10 cellular contexts compared by ENCODE assay signal in the genomic region with DNA sequence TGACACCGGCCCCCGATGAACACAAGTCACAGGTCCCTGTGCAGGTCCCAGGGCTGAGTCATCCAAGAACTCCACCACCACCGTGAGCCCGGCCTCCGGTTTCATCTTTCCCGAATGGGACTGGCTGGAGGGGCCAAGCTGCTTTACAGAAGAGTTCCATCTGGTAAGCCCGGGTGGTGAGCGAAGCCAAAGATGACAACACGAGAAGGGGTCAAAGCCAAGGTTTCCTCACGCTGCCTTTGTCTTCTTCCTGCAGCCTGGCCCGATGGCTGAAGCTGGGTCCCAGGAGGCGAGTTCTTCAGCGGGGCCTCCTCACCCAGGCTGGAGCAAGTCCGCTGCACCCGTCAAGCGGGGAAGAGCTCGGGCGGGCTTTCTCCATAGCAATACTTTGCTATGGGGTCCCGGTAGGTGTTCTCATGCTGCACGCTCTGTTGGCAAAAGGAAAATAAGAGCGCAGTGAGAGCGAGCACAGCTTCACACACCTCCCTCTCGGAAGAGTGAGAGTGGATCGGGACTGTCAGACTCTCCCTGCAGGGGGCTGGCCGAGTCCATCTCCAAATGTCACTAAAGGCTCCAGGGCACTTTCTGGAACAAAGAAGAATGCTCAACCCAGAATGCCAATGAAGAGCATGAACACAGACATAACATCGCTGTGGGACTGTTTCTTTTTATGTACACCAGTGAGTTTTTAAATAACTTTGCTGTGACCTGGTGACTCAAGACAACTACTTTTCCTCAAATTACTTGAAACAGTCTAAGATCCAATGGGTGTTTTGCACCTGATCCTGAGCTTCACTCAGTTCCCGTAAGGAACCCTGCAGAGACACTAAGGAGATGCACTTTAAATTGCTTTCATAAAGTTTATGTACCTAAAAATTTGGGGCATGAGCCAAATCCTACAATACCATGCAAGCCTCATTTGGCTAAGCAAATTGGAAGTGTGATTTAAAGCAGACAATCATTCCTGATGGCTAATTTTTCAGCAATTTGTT. TPM values are rescaled to one million over a fixed set of nuclear protein-coding genes. Genes with fewer than 3 reads are reported as not detected.
DNase-seq lines count a peak whose midpoint lies in the region; ATAC-seq and TF ChIP-seq lines count a peak whose summit lies in the region.
"Had no signal": no experiment of that assay in that cellular context is flagged by ENCODE, and none has a peak within 500 bp of the region (broad histone marks: within the 10 kb centered on the region; RNA-seq: fewer than 3 reads in every experiment).

No MANE protein-coding gene starts in this region.

- H3K9me3 ChIP-seq in HEK293 (ENCODE audit: control insufficient read depth, insufficient read depth, low read depth, low read length) = no peaks in the 10 kb centered on the region

- peaks cover 0 to 18% of the 10 kb centered on the region in 2 experiments; a peak in 1 of 3 replicates for H3K36me3 ChIP-seq in HEK293 (ENCODE audit: control insufficient read depth in 2 of 2, insufficient read depth in 1 of 2, low read length in 2 of 2)

- H3K4me1 ChIP-seq in HEK293 (ENCODE audit: control insufficient read depth, insufficient read depth, low read length) = peaks cover 41% of the 10 kb centered on the region

- H3K4me3 ChIP-seq in HEK293 (ENCODE audit: low read depth, low read length) = no peak overlapping the region

- TF ChIP-seq CTCF in HEK293 (tag by site-specific recombination; IDR thresholded peaks at IDR 0.05) = no peak

- ATAC-seq in HG03354 (IDR thresholded peaks at IDR 0.05; ENCODE audit: poor library complexity, severe bottlenecking, unreplicated experiment) (no peak), esophagus mucosa (no peak), HG02981 (IDR thresholded peaks at IDR 0.05; ENCODE audit: unreplicated experiment) (no peak)
- ATAC-seq: activated CD4-positive, CD25-positive, alpha-beta regulatory T cell treated with anti-CD3 and anti-CD28 coated beads, Interleukin-2, amount 50 U/mL, for 24 hours had no signal

- peak overlapping the region; percentile 85 for H3K27ac ChIP-seq in HEK293 (ENCODE audit: extremely low read depth, low read depth, low read length)

- DNase-seq in cerebellar nuclear complex (lab: John Stamatoyannopoulos, UW) = peak; percentile 27 to 46
- DNase-seq in kidney tubule cell (ENCODE audit: low spot score) = peak; percentile 57
- DNase-seq in smooth muscle cell of the brain vasculature (ENCODE audit: low read depth, low spot score) = peak; percentile 23
- DNase-seq in NCI-H526 treated with DMSO at 0.1 percent for 48 hours (lab: John Stamatoyannopoulos, UW) = no peak
- DNase-seq: mammary epithelial cell had no signal

- POLR2A ChIA-PET in HEK293 (lab: Yijun Ruan, JAX) = interaction anchor here (1.4 to 1.9 kb wide), 2 partner anchors 10 to 20 kb away, joined by 6 read pairs; partner anchors contain the start of genes RNFT2 and SPRING1

- CTCF ChIA-PET in HEK293 (lab: Yijun Ruan, JAX) = interaction anchor here (1.0 to 2.5 kb wide), 3 partner anchors 7 to 11 kb away, joined by 3 to 16 read pairs (median 3); no protein-coding TSS in a partner anchor

TF ChIP-seq in HEK293, 187 proteins besides CTCF, POLR2A, EP300 and RAD21 (continues in another document):
- TF ChIP-seq ZNF548 (tag by site-specific recombination; IDR thresholded peaks at IDR 0.05) = no peak
- no peak for TF ChIP-seq SP3 (tag by site-specific recombination; IDR thresholded peaks at IDR 0.05)
- TF ChIP-seq ZNF792 (tag by site-specific recombination; IDR thresholded peaks at IDR 0.05) = no peak
- TF ChIP-seq ZBTB20 (tag by site-specific recombination; IDR thresholded peaks at IDR 0.05) = peak; percentile 83
- peak; percentile 93 for TF ChIP-seq PRDM1 (tag by site-specific recombination; IDR thresholded peaks at IDR 0.05)
- TF ChIP-seq, protein P1, sequence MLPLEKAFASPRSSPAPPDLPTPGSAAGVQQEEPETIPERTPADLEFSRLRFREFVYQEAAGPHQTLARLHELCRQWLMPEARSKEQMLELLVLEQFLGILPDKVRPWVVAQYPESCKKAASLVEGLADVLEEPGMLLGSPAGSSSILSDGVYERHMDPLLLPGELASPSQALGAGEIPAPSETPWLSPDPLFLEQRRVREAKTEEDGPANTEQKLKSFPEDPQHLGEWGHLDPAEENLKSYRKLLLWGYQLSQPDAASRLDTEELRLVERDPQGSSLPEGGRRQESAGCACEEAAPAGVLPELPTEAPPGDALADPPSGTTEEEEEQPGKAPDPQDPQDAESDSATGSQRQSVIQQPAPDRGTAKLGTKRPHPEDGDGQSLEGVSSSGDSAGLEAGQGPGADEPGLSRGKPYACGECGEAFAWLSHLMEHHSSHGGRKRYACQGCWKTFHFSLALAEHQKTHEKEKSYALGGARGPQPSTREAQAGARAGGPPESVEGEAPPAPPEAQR (tag by site-specific recombination; IDR thresholded peaks at IDR 0.05) = no peak
- TF ChIP-seq, protein P2, sequence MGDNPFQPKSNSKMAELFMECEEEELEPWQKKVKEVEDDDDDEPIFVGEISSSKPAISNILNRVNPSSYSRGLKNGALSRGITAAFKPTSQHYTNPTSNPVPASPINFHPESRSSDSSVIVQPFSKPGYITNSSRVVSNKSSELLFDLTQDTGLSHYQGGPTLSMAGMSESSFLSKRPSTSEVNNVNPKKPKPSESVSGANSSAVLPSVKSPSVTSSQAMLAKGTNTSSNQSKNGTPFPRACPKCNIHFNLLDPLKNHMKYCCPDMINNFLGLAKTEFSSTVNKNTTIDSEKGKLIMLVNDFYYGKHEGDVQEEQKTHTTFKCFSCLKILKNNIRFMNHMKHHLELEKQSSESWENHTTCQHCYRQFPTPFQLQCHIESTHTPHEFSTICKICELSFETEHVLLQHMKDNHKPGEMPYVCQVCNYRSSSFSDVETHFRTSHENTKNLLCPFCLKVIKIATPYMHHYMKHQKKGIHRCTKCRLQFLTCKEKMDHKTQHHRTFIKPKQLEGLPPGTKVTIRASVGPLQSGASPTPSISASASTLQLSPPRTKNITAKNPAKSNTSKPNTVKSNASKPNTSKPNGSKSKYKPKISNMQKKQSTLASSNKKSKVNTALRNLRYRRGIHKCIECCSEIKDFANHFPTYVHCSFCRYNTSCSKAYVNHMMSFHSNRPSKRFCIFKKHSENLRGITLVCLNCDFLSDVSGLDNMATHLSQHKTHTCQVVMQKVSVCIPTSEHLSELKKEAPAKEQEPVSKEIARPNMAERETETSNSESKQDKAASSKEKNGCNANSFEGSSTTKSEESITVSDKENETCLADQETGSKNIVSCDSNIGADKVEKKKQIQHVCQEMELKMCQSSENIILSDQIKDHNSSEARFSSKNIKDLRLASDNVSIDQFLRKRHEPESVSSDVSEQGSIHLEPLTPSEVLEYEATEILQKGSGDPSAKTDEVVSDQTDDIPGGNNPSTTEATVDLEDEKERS (tag by site-specific recombination; IDR thresholded peaks at IDR 0.05) = no peak
- no peak for TF ChIP-seq ZNF610 (tag by site-specific recombination; IDR thresholded peaks at IDR 0.05; ENCODE audit: borderline replicate concordance)
- TF ChIP-seq ZNF776 (tag by site-specific recombination; IDR thresholded peaks at IDR 0.05; ENCODE audit: borderline replicate concordance) = no peak
- TF ChIP-seq, protein P3, sequence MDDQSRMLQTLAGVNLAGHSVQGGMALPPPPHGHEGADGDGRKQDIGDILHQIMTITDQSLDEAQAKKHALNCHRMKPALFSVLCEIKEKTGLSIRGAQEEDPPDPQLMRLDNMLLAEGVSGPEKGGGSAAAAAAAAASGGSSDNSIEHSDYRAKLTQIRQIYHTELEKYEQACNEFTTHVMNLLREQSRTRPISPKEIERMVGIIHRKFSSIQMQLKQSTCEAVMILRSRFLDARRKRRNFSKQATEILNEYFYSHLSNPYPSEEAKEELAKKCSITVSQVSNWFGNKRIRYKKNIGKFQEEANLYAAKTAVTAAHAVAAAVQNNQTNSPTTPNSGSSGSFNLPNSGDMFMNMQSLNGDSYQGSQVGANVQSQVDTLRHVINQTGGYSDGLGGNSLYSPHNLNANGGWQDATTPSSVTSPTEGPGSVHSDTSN (CRISPR knock-in tag; IDR thresholded peaks at IDR 0.05) = no peak
- TF ChIP-seq KLF10 (tag by site-specific recombination; IDR thresholded peaks at IDR 0.05) = peak; percentile 20; the same call in 1 of the 2 replicates
- no peak for TF ChIP-seq GLI4 (tag by site-specific recombination; IDR thresholded peaks at IDR 0.05)
- TF ChIP-seq, protein P4, sequence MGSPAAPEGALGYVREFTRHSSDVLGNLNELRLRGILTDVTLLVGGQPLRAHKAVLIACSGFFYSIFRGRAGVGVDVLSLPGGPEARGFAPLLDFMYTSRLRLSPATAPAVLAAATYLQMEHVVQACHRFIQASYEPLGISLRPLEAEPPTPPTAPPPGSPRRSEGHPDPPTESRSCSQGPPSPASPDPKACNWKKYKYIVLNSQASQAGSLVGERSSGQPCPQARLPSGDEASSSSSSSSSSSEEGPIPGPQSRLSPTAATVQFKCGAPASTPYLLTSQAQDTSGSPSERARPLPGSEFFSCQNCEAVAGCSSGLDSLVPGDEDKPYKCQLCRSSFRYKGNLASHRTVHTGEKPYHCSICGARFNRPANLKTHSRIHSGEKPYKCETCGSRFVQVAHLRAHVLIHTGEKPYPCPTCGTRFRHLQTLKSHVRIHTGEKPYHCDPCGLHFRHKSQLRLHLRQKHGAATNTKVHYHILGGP (tag by site-specific recombination; IDR thresholded peaks at IDR 0.05) = no peak
- TF ChIP-seq ZNF501 (tag by site-specific recombination; IDR thresholded peaks at IDR 0.05) = peak; percentile 53; the same call in 1 of the 2 replicates
- TF ChIP-seq ZNF223 (tag by site-specific recombination; IDR thresholded peaks at IDR 0.05) = no peak
- no peak; the same call in 1 of the 2 replicates for TF ChIP-seq ZSCAN30 (tag by site-specific recombination; IDR thresholded peaks at IDR 0.05)
- TF ChIP-seq ZNF791 (tag by site-specific recombination; IDR thresholded peaks at IDR 0.05) = no peak
- TF ChIP-seq HOXD13 (CRISPR knock-in tag; IDR thresholded peaks at IDR 0.05; ENCODE audit: borderline replicate concordance) = no peak
- no peak for TF ChIP-seq ZNF354C (tag by site-specific recombination; IDR thresholded peaks at IDR 0.05; ENCODE audit: borderline replicate concordance, low read depth)
- TF ChIP-seq ZNF629 (tag by site-specific recombination; IDR thresholded peaks at IDR 0.05) = peak; percentile 13; the same call in 1 of the 2 replicates
- peak; percentile 57; the same call in 1 of the 2 replicates for TF ChIP-seq GLIS1 (tag by site-specific recombination; IDR thresholded peaks at IDR 0.05)
- no peak for TF ChIP-seq ZNF677 (tag by site-specific recombination; IDR thresholded peaks at IDR 0.05)
- no peak for TF ChIP-seq GFI1B (tag by site-specific recombination; IDR thresholded peaks at IDR 0.05)
- no peak for TF ChIP-seq ZNF670 (tag by site-specific recombination; IDR thresholded peaks at IDR 0.05; ENCODE audit: low read depth)
- TF ChIP-seq ZSCAN16 (tag by site-specific recombination; IDR thresholded peaks at IDR 0.05) = no peak
- TF ChIP-seq ZNF248 (tag by site-specific recombination; IDR thresholded peaks at IDR 0.05) = no peak
- no peak for TF ChIP-seq KLF16 (tag by site-specific recombination; IDR thresholded peaks at IDR 0.05)

RNA-seq across cellular contexts. Expression of gene SPRING1, which starts 20.1 kb away (rescaled TPM):
- 22.7 TPM for total RNA-seq in esophagus mucosa

RNA-seq across cellular contexts. Expression of gene RNFT2, which starts 20.4 kb away (rescaled TPM):
- total RNA-seq in esophagus mucosa = 1.1 TPM
